ENCODE assay signal across 8 cellular contexts in genomic region chr5:129905467-129906176, GRCh38. TPM values are rescaled to one million over a fixed set of nuclear protein-coding genes. Genes with fewer than 3 reads are reported as not detected.
DNase-seq lines count a peak whose midpoint lies in the region; ATAC-seq and TF ChIP-seq lines count a peak whose summit lies in the region.

No MANE protein-coding gene starts in this region.

- H3K36me3 ChIP-seq in mucosa of rectum (ENCODE audit: control insufficient read depth in 2 of 2, insufficient read depth in 2 of 2, low read length in 2 of 2) (no peaks in the 10 kb centered on the region), vagina (no peaks in the 10 kb centered on the region), Karpas-422 (ENCODE audit: insufficient read depth, low read length) (no peaks in the 10 kb centered on the region)

- H3K27ac ChIP-seq in mucosa of rectum (ENCODE audit: low read depth in 2 of 2, low read length in 2 of 2) = no peak overlapping the region
- H3K27ac ChIP-seq in vagina = peak overlapping the region; percentile 92
- no peak overlapping the region for H3K27ac ChIP-seq in Karpas-422 (ENCODE audit: low read length)

- no peak overlapping the region for H3K4me2 ChIP-seq in Karpas-422 (ENCODE audit: low read depth, low read length, poor library complexity, severe bottlenecking)

- peaks cover 7 to 15% of the 10 kb centered on the region in 2 donors for H3K4me1 ChIP-seq in mucosa of rectum (ENCODE audit: control insufficient read depth in 2 of 2, insufficient read depth in 2 of 2, low read length in 2 of 2)
- peaks cover 35% of the 10 kb centered on the region for H3K4me1 ChIP-seq in vagina
- no peaks in the 10 kb centered on the region for H3K4me1 ChIP-seq in Karpas-422 (ENCODE audit: low read length)

- H3K4me3 ChIP-seq in mucosa of rectum (ENCODE audit: low read length in 2 of 2) (peak overlapping the region; percentile 49 to 64), vagina (peak overlapping the region; percentile 82 to 86), Karpas-422 (ENCODE audit: low read length) (no peak overlapping the region)

- H3K79me2 ChIP-seq in Karpas-422 (ENCODE audit: low read length) = no peaks in the 10 kb centered on the region

- DNase-seq in D341Med (ENCODE audit: low spot score) = peak; percentile 43
- peak; percentile 24 for DNase-seq in NCI-H748 treated with DMSO at 0.1 percent for 48 hours (lab: John Stamatoyannopoulos, UW)
- DNase-seq in effector memory CD8-positive, alpha-beta T cell = no peak
- DNase-seq in vagina (ENCODE audit: extremely low spot score in 2 of 2) = no peak
- DNase-seq in EL = no peak
- DNase-seq in Karpas-422 = no peak
- no peak for DNase-seq in central memory CD4-positive, alpha-beta T cell

- intact Hi-C loops in vagina (cut with DNase I) = no loop called here

- no peaks in the 10 kb centered on the region for H4K20me1 ChIP-seq in Karpas-422 (ENCODE audit: insufficient read depth, low read depth, low read length)

- no peak overlapping the region for H2AFZ ChIP-seq in Karpas-422 (ENCODE audit: low read length)

- H3K9me2 ChIP-seq in Karpas-422 (replicated peaks; ENCODE audit: insufficient read depth, low read length) = no peaks in the 10 kb centered on the region

- peaks cover 29 to 51% of the 10 kb centered on the region in 2 donors for H3K27me3 Mint-ChIP-seq in effector memory CD8-positive, alpha-beta T cell

- no peak for TF ChIP-seq POLR2A in vagina (IDR thresholded peaks at IDR 0.05)

- no peak for TF ChIP-seq CTCF in vagina (IDR thresholded peaks at IDR 0.05)

- H3K9me3 Mint-ChIP-seq in effector memory CD8-positive, alpha-beta T cell = peaks cover 0 to 7% of the 10 kb centered on the region in 2 donors

- H3K27me3 ChIP-seq in mucosa of rectum (ENCODE audit: control insufficient read depth in 2 of 2, insufficient read depth in 2 of 2, low read length in 2 of 2) (peaks cover 12 to 23% of the 10 kb centered on the region in 2 donors), vagina (no peaks in the 10 kb centered on the region), Karpas-422 (ENCODE audit: low read length) (no peaks in the 10 kb centered on the region)

- H3K9me3 ChIP-seq in mucosa of rectum (ENCODE audit: control insufficient read depth in 2 of 2, low read length in 2 of 2) = no peaks in the 10 kb centered on the region
- H3K9me3 ChIP-seq in vagina = no peaks in the 10 kb centered on the region
- H3K9me3 ChIP-seq in Karpas-422 (ENCODE audit: low read length) = no peaks in the 10 kb centered on the region

- H3K36me3 Mint-ChIP-seq in effector memory CD8-positive, alpha-beta T cell (ENCODE audit: insufficient read depth) = no peaks in the 10 kb centered on the region

- H3K9ac ChIP-seq in mucosa of rectum (ENCODE audit: low read depth in 1 of 2, low read length in 2 of 2) = no peak overlapping the region
- no peak overlapping the region for H3K9ac ChIP-seq in Karpas-422 (ENCODE audit: low read length)

- no peak for ATAC-seq in effector memory CD8-positive, alpha-beta T cell (replicated peaks)

- H3K4me1 Mint-ChIP-seq in effector memory CD8-positive, alpha-beta T cell (ENCODE audit: low read depth in 2 of 2) = peaks cover 11 to 14% of the 10 kb centered on the region in 2 donors

- H3K4me3 Mint-ChIP-seq in effector memory CD8-positive, alpha-beta T cell = peak overlapping the region; percentile 73 to 76

- H3K27ac Mint-ChIP-seq in effector memory CD8-positive, alpha-beta T cell = no peak overlapping the region

RNA-seq across cellular contexts. Expression of gene CHSY3, which starts 1.4 kb away (rescaled TPM):
- total RNA-seq in vagina = 3.9 TPM
- total RNA-seq in Karpas-422 (2014; rRNA removed; shearing (Covaris generic); ENCODE audit: low replicate concordance) = not detected in 2 replicates

Comparison
In these comparisons a context has a peak if more than half of its experiments do, and no peak if none do; other contexts are left out.
1. DNase-seq: peak in D341Med (single experiment) and NCI-H748 treated with DMSO at 0.1 percent for 48 hours (single experiment); none in effector memory CD8-positive, alpha-beta T cell (0 of 3), vagina (0 of 2), EL (single experiment), Karpas-422 (single experiment) and central memory CD4-positive, alpha-beta T cell (single experiment).